In genomic region chr14:104635717-104636116, GRCh38 we compare ENCODE assay signal across 29 cellular contexts. TPM values are rescaled to one million over a fixed set of nuclear protein-coding genes. Genes with fewer than 3 reads are reported as not detected.
"Had no signal": no experiment of that assay in that cellular context is flagged by ENCODE, and none has a peak within 500 bp of the region (broad histone marks: within the 10 kb centered on the region; RNA-seq: fewer than 3 reads in every experiment).

No MANE protein-coding gene starts in this region.

- DNase-seq: activated CD4-positive, alpha-beta memory T cell treated with anti-CD3 and anti-CD28 coated beads for 36 hours; activated CD4-positive, alpha-beta T cell treated with anti-CD3 and anti-CD28 coated beads for 36 hours; activated CD4-positive, alpha-beta T cell treated with anti-CD3 and anti-CD28 coated beads, Interleukin-2, amount 10 ng/mL, durations not matched to agents 24 days and 14 days; activated CD4-positive, CD25-positive, alpha-beta regulatory T cell; activated CD4-positive, CD25-positive, alpha-beta regulatory T cell treated with anti-CD3 and anti-CD28 coated beads, Interleukin-2, amount 50 U/mL, for 72 hours; activated CD8-positive, alpha-beta T cell treated with anti-CD3 and anti-CD28 coated beads, Interleukin-2, amount 10 ng/mL, durations not matched to agents 7 days and 5 days; activated effector memory CD4-positive, alpha-beta T cell treated with Interleukin-2 at 50 U/mL for 16 hours; activated gamma-delta T cell treated with Interleukin-2 at 50 U/mL for 16 hours; activated naive CD4-positive, alpha-beta T cell treated with anti-CD3 and anti-CD28 coated beads, Interleukin-2, amount 50 U/mL, for 16 hours; activated naive CD4-positive, alpha-beta T cell treated with Interleukin-2 at 50 U/mL for 16 hours; activated T-cell treated with anti-CD3 and anti-CD28 coated beads, Interleukin-2, amount 50 U/mL, for 4 hours; amniotic stem cell; anterior cingulate cortex; brain microvascular endothelial cell; cortex of kidney; dermis blood vessel endothelial cell; effector CD4-positive, alpha-beta T cell; effector memory CD8-positive, alpha-beta T cell; erythroblast; foreskin melanocyte; T-helper 2 cell had no signal

- FAIRE-seq: astrocyte, bronchial epithelial cell, colon had no signal

- H3K9me3 ChIP-seq: esophagus muscularis mucosa, gastroesophageal sphincter had no signal

- H3K27ac ChIP-seq: brain microvascular endothelial cell, esophagus muscularis mucosa, gastroesophageal sphincter had no signal

- H3K36me3 ChIP-seq: brain microvascular endothelial cell, esophagus muscularis mucosa, gastroesophageal sphincter had no signal

- H3K27me3 ChIP-seq: brain microvascular endothelial cell had no signal

- H3K4me3 ChIP-seq: esophagus muscularis mucosa, gastroesophageal sphincter had no signal

RNA-seq across cellular contexts. Expression of gene TMEM179, which starts 31.1 kb away (rescaled TPM):
- total RNA-seq: activated CD4-positive, alpha-beta memory T cell treated with anti-CD3 and anti-CD28 coated beads for 36 hours; activated CD8-positive, alpha-beta T cell treated with anti-CD3 and anti-CD28 coated beads, Interleukin-2, amount 10 ng/mL, durations not matched to agents 7 days and 5 days; activated T-cell treated with anti-CD3 and anti-CD28 coated beads, Interleukin-2, amount 50 U/mL, for 4 hours; bronchial epithelial cell; dermis blood vessel endothelial cell had no signal

RNA-seq across cellular contexts. Expression of gene C14orf180, which starts 56.2 kb away (rescaled TPM):
- total RNA-seq: activated CD4-positive, alpha-beta memory T cell treated with anti-CD3 and anti-CD28 coated beads for 36 hours; activated CD4-positive, alpha-beta T cell treated with anti-CD3 and anti-CD28 coated beads for 36 hours; activated CD4-positive, alpha-beta T cell treated with anti-CD3 and anti-CD28 coated beads, Interleukin-2, amount 10 ng/mL, durations not matched to agents 24 days and 14 days; activated CD8-positive, alpha-beta T cell treated with anti-CD3 and anti-CD28 coated beads, Interleukin-2, amount 10 ng/mL, durations not matched to agents 7 days and 5 days; activated T-cell treated with anti-CD3 and anti-CD28 coated beads, Interleukin-2, amount 50 U/mL, for 4 hours; activated T-helper 17 cell treated with anti-CD3 and anti-CD28 coated beads, Interleukin-2, amount 50 U/mL, for 72 hours; astrocyte; bronchial epithelial cell; dermis blood vessel endothelial cell; glomerular endothelial cell; T-helper 1 cell treated with Interleukin-12 subunit alpha and Interleukin-12 subunit beta and Interleukin-4 antibody, amounts not matched to agents 30 ng/mL and 1 ng/mL, for 36 hours had no signal
